1 cellular context compared by ENCODE assay signal in the genomic region with DNA sequence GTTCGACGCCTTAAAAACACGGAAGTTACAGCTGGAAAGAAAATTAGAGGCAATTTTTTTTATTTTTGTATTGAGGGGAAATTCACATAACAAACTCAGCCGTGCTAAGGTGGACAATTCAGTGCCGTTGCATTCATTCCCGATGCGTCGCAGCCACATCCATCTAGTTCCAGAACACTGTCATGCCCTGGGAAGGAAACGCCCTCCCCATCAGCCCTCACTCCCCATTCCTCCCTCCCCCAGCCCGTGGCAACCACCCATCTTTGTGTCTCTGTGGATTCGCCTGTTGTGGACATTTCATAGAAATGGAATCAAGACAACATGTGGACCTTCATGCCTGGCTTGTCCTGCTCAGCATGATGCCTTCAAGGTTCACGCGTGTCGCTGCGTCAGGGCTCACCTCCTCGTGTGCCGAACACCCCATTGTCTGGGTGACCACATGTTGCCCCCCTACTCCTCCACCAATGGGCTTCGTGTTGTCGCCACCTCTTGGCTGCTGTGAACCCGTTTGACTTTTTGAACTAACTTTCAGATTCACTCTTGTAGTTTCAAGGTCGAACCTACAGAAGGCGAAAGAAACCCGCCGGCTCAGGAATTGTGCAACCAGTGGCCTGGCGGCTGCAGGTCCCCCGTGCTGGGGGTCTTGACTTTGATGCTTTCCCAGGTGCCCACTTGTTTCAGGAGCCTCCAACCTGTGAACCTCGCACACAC.
TF ChIP-seq lines count a peak whose summit lies in the region.

No MANE protein-coding gene starts in this region.

TF ChIP-seq in HEK293T, 16 proteins besides CTCF, POLR2A, EP300 and RAD21:
- no peak for TF ChIP-seq BHLHE40 (IDR thresholded peaks at IDR 0.05; ENCODE audit: borderline replicate concordance)
